Comparison of ENCODE assay signal across 1 cellular context in the genomic region with DNA sequence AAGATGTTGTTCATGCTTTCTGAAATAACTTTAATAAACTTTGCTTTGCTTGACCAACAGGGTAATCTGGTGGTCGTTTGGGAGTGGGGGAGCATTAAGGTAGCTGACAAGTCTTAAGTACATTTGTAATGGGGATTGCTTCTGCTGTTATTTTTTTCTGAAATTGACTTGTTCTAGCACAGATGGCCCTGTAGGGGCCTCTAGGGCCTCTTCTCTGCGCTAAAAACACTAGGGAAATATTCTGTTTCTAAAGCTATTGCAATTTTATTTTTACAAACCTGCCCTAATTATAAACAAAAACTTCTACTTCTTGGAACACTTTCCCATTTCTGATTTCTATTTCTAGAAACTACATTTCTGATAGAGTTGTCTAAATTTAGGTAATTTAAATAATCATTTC.
TF ChIP-seq lines count a peak whose summit lies in the region.

No MANE protein-coding gene starts in this region.

TF ChIP-seq in SK-N-SH treated with all-trans-retinoic acid at 6 μM for 48 hours, 23 proteins besides CTCF, POLR2A, EP300 and RAD21 (continued from another document):
- TF ChIP-seq, protein P1, sequence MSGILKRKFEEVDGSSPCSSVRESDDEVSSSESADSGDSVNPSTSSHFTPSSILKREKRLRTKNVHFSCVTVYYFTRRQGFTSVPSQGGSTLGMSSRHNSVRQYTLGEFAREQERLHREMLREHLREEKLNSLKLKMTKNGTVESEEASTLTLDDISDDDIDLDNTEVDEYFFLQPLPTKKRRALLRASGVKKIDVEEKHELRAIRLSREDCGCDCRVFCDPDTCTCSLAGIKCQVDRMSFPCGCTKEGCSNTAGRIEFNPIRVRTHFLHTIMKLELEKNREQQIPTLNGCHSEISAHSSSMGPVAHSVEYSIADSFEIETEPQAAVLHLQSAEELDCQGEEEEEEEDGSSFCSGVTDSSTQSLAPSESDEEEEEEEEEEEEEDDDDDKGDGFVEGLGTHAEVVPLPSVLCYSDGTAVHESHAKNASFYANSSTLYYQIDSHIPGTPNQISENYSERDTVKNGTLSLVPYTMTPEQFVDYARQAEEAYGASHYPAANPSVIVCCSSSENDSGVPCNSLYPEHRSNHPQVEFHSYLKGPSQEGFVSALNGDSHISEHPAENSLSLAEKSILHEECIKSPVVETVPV (CRISPR knock-in tag; IDR thresholded peaks at IDR 0.05): no peak
- TF ChIP-seq TCF4 (CRISPR knock-in tag; IDR thresholded peaks at IDR 0.05; ENCODE audit: borderline replicate concordance): no peak
- TF ChIP-seq, protein P2, sequence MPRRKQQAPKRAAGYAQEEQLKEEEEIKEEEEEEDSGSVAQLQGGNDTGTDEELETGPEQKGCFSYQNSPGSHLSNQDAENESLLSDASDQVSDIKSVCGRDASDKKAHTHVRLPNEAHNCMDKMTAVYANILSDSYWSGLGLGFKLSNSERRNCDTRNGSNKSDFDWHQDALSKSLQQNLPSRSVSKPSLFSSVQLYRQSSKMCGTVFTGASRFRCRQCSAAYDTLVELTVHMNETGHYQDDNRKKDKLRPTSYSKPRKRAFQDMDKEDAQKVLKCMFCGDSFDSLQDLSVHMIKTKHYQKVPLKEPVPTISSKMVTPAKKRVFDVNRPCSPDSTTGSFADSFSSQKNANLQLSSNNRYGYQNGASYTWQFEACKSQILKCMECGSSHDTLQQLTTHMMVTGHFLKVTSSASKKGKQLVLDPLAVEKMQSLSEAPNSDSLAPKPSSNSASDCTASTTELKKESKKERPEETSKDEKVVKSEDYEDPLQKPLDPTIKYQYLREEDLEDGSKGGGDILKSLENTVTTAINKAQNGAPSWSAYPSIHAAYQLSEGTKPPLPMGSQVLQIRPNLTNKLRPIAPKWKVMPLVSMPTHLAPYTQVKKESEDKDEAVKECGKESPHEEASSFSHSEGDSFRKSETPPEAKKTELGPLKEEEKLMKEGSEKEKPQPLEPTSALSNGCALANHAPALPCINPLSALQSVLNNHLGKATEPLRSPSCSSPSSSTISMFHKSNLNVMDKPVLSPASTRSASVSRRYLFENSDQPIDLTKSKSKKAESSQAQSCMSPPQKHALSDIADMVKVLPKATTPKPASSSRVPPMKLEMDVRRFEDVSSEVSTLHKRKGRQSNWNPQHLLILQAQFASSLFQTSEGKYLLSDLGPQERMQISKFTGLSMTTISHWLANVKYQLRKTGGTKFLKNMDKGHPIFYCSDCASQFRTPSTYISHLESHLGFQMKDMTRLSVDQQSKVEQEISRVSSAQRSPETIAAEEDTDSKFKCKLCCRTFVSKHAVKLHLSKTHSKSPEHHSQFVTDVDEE (CRISPR knock-in tag; IDR thresholded peaks at IDR 0.05): no peak
- no peak for TF ChIP-seq OSR1 (CRISPR knock-in tag; IDR thresholded peaks at IDR 0.05)
- TF ChIP-seq PATZ1 (CRISPR knock-in tag; IDR thresholded peaks at IDR 0.05; ENCODE audit: borderline replicate concordance): no peak
- no peak for TF ChIP-seq TOX (CRISPR knock-in tag; IDR thresholded peaks at IDR 0.05; ENCODE audit: borderline replicate concordance)
- no peak for TF ChIP-seq ZNF565 (CRISPR knock-in tag; conservative IDR thresholded peaks at IDR 0.05; ENCODE audit: low read depth)
- TF ChIP-seq SNAI2 (CRISPR knock-in tag; IDR thresholded peaks at IDR 0.05): no peak
